Comparison of ENCODE assay signal across 8 cellular contexts in the genomic region with DNA sequence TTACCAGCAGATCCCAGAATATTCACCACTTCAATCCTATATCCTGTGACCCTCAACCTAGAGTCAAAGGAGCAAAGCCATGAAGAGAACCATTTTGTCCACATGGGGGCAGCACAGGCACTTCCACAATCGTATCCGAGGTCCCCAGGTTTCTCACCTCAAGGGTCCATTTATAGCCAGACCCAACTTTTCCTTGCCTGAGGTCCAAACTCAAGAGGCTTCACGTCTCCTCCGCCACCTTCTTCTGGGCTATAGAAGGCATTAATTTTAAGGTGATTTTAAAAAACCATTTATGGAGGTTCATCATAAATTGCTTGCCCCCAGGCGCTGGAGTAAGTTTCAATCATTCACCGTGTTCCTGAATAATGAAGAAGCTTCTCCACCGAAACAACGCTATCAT.
DNase-seq lines count a peak whose midpoint lies in the region; ATAC-seq and TF ChIP-seq lines count a peak whose summit lies in the region.

No MANE protein-coding gene starts in this region.

- H3K79me2 ChIP-seq in PC-3 (ENCODE audit: low read length) = no peaks in the 10 kb centered on the region

- intact Hi-C loops in PC-3 (cut with micrococcal nuclease) = loop anchor here (1.0 kb wide), 2 partner anchors 125 to 163 kb away; no protein-coding TSS in a partner anchor

- H2AFZ ChIP-seq in PC-3 (ENCODE audit: low read length) = peak overlapping the region; percentile 22; the same call in 1 of the 2 replicates

- peaks cover 31% of the 10 kb centered on the region for H3K4me1 ChIP-seq in PC-3 (ENCODE audit: insufficient read depth, low read length)
- H3K4me1 ChIP-seq in upper lobe of left lung = peaks cover 2 to 11% (median 8%) of the 10 kb centered on the region in 4 donors

- 58 to 59% methylated on average over 8 of the region's 8 CpGs for WGBS in upper lobe of left lung, 2 donors

- DNase-seq in D341Med (ENCODE audit: low spot score) (peak; percentile 64), HT-29 (ENCODE audit: low spot score) (peak; percentile 81), PC-3 (peak; percentile 92), fibroblast of pulmonary artery (ENCODE audit: low read depth) (peak; percentile 76), osteocyte (ENCODE audit: extremely low spot score, unreplicated experiment) (no peak), upper lobe of left lung (peak in 1 of 2 donors; percentile 68)
- DNase-seq in activated T-cell treated with anti-CD3 and anti-CD28 coated beads, Interleukin-2, amount 50 U/mL, for 24 hours = peak; percentile 69

- peak; percentile 96 for TF ChIP-seq CTCF in PC-3 (conservative IDR thresholded peaks at IDR 0.05; ENCODE audit: low read depth, low read length)
- peak; percentile 85 for TF ChIP-seq CTCF in fibroblast of pulmonary artery (IDR thresholded peaks at IDR 0.05; ENCODE audit: low read length, missing control alignments)
- TF ChIP-seq CTCF in osteocyte (IDR thresholded peaks at IDR 0.05) = peak; percentile 86
- peak; percentile 66 to 75 (median 70) for TF ChIP-seq CTCF in upper lobe of left lung (IDR thresholded peaks at IDR 0.05)

- H3K4me2 ChIP-seq in PC-3 (ENCODE audit: low read length) = peak overlapping the region; percentile 27; the same call in 1 of the 2 replicates

- no peaks in the 10 kb centered on the region for H3F3A ChIP-seq in PC-3 (ENCODE audit: low read length, unreplicated experiment)

- no peak overlapping the region for H3K4me3 Mint-ChIP-seq in activated T-cell treated with anti-CD3 and anti-CD28 coated beads, Interleukin-2, amount 50 U/mL, for 24 hours
- no peak overlapping the region for H3K4me3 Mint-ChIP-seq in osteocyte (ENCODE audit: unreplicated experiment)

- H3K36me3 ChIP-seq in PC-3 (ENCODE audit: low read depth, low read length) = no peaks in the 10 kb centered on the region
- no peaks in the 10 kb centered on the region for H3K36me3 ChIP-seq in upper lobe of left lung

- no TSS peak for BruUV-seq in PC-3 (replicated peaks; lab: Mats Ljungman, UMichigan)

- H3K27ac ChIP-seq in PC-3 (ENCODE audit: low read length) (no peak overlapping the region), upper lobe of left lung (no peak overlapping the region)

- H3K4me1 Mint-ChIP-seq in activated T-cell treated with anti-CD3 and anti-CD28 coated beads, Interleukin-2, amount 50 U/mL, for 24 hours (ENCODE audit: low read depth) = peaks cover 17% of the 10 kb centered on the region
- H3K4me1 Mint-ChIP-seq in osteocyte (ENCODE audit: unreplicated experiment) = peaks cover 4% of the 10 kb centered on the region

- no peak overlapping the region for H3K27ac Mint-ChIP-seq in activated T-cell treated with anti-CD3 and anti-CD28 coated beads, Interleukin-2, amount 50 U/mL, for 24 hours
- H3K27ac Mint-ChIP-seq in osteocyte (ENCODE audit: unreplicated experiment) = no peak overlapping the region

- H3K9me3 ChIP-seq in PC-3 (ENCODE audit: low read length) (no peaks in the 10 kb centered on the region), upper lobe of left lung (no peaks in the 10 kb centered on the region)

- H3K9me2 ChIP-seq in PC-3 (replicated peaks; ENCODE audit: low read length) = no peaks in the 10 kb centered on the region

- H3K27me3 ChIP-seq in PC-3 (ENCODE audit: low read length) (no peaks in the 10 kb centered on the region), upper lobe of left lung (no peaks in the 10 kb centered on the region)

- no peaks in the 10 kb centered on the region for H4K20me1 ChIP-seq in PC-3 (ENCODE audit: low read length)

- ATAC-seq in GM19467 (IDR thresholded peaks at IDR 0.05; ENCODE audit: unreplicated experiment) (peak; percentile 52), PC-3 (peak; percentile 73), upper lobe of left lung (ENCODE audit: low FRiP score in 2 of 2) (peak; percentile 85 to 89)

- TF ChIP-seq EP300 in upper lobe of left lung (IDR thresholded peaks at IDR 0.05) = no peak

- no peak for TF ChIP-seq POLR2A in upper lobe of left lung (IDR thresholded peaks at IDR 0.05)

- no peak overlapping the region for H3K9ac ChIP-seq in PC-3 (ENCODE audit: low read length)

- no peaks in the 10 kb centered on the region for H3K9me3 Mint-ChIP-seq in activated T-cell treated with anti-CD3 and anti-CD28 coated beads, Interleukin-2, amount 50 U/mL, for 24 hours
- H3K9me3 Mint-ChIP-seq in osteocyte (ENCODE audit: unreplicated experiment) = no peaks in the 10 kb centered on the region

- H3K36me3 Mint-ChIP-seq in activated T-cell treated with anti-CD3 and anti-CD28 coated beads, Interleukin-2, amount 50 U/mL, for 24 hours (ENCODE audit: low read depth) = no peaks in the 10 kb centered on the region
- H3K36me3 Mint-ChIP-seq in osteocyte (ENCODE audit: unreplicated experiment) = no peaks in the 10 kb centered on the region

- POLR2A ChIA-PET in PC-3 (lab: Charles Lee; ENCODE audit: unreplicated experiment) = interaction anchor here (0.6 kb wide), 1 partner anchor 72 kb away, joined by 4 read pairs; no protein-coding TSS in a partner anchor

- H3K27me3 Mint-ChIP-seq in activated T-cell treated with anti-CD3 and anti-CD28 coated beads, Interleukin-2, amount 50 U/mL, for 24 hours = peaks cover 20% of the 10 kb centered on the region
- peaks cover 23% of the 10 kb centered on the region for H3K27me3 Mint-ChIP-seq in osteocyte (ENCODE audit: unreplicated experiment)

- H3K4me3 ChIP-seq in PC-3 (ENCODE audit: low read length) (no peak overlapping the region), fibroblast of pulmonary artery (replicated peaks; ENCODE audit: low read depth, low read length) (no peak overlapping the region), upper lobe of left lung (no peak overlapping the region)

- CTCF ChIA-PET in PC-3 (lab: Charles Lee) = interaction anchor here (1.1 to 2.1 kb wide), 3 partner anchors 111 to 596 kb away, joined by 3 to 12 read pairs (median 4); a partner anchor contains a TSS
